8 cellular contexts compared by ENCODE assay signal in the genomic region with DNA sequence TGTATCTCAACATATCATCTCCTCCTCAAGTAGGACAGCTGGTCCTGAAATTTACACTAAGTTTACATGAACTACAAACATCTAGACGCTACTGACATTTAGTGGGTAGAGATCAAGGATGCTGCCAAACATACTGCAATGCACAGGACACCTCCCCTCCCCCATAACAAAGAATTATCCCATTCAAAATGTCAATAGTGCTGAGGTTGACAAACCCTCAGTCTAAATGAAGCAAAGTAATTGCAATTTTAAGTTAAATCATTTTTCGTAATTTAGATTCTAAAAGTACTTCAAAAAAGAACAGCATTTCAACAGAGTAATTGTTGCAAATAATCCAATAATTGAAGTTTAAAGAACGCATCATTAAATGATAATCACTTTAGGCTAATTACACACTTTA. TPM values are rescaled to one million over a fixed set of nuclear protein-coding genes. Genes with fewer than 3 reads are reported as not detected.
DNase-seq lines count a peak whose midpoint lies in the region; ATAC-seq, FAIRE-seq and TF ChIP-seq lines count a peak whose summit lies in the region.

No MANE protein-coding gene starts in this region.

- H3K27me3 Mint-ChIP-seq in activated CD4-positive, alpha-beta T cell treated with anti-CD3 and anti-CD28 coated beads, Interleukin-2, amount 10 ng/mL, durations not matched to agents 24 days and 14 days: peaks cover 8% of the 10 kb centered on the region
- H3K27me3 Mint-ChIP-seq in activated T-helper 2 cell treated with anti-CD3 and anti-CD28 coated beads, Interferon-gamma antibody, Interleukin-2, Interleukin-4, amounts not matched to agents 10 μg/mL and 5 μg/mL and 100 μg/mL, durations not matched to agents 14 hours and 24 hours and 36 hours (ENCODE audit: low read depth): peaks cover 3% of the 10 kb centered on the region

- no peak for ATAC-seq in HG02981 (IDR thresholded peaks at IDR 0.05; ENCODE audit: unreplicated experiment)

- TF ChIP-seq POLR2A in H54 (IDR thresholded peaks at IDR 0.05; ENCODE audit: low read depth, low read length): no peak

- H3K4me3 Mint-ChIP-seq in activated CD4-positive, alpha-beta T cell treated with anti-CD3 and anti-CD28 coated beads, Interleukin-2, amount 10 ng/mL, durations not matched to agents 24 days and 14 days: peak overlapping the region; percentile 99
- H3K4me3 Mint-ChIP-seq in activated T-helper 2 cell treated with anti-CD3 and anti-CD28 coated beads, Interferon-gamma antibody, Interleukin-2, Interleukin-4, amounts not matched to agents 10 μg/mL and 5 μg/mL and 100 μg/mL, durations not matched to agents 14 hours and 24 hours and 36 hours (ENCODE audit: low read depth): peak overlapping the region; percentile 93

- H3K4me1 ChIP-seq in subcutaneous abdominal adipose tissue (ENCODE audit: control insufficient read depth in 5 of 5, insufficient read depth in 5 of 5, low read length in 5 of 5): peaks cover 0 to 25% (median 20%) of the 10 kb centered on the region in 5 donors

- DNase-seq in activated CD4-positive, alpha-beta T cell treated with anti-CD3 and anti-CD28 coated beads, Interleukin-2, amount 10 ng/mL, durations not matched to agents 24 days and 14 days: no peak
- no peak for DNase-seq in activated CD4-positive, alpha-beta T cell treated with anti-CD3 and anti-CD28 coated beads, Interleukin-2, amount 50 U/mL, for 4 hours
- DNase-seq in activated T-helper 2 cell treated with anti-CD3 and anti-CD28 coated beads, Interferon-gamma antibody, Interleukin-2, Interleukin-4, amounts not matched to agents 10 μg/mL and 5 μg/mL and 100 μg/mL, durations not matched to agents 14 hours and 24 hours and 36 hours (ENCODE audit: low spot score): no peak
- DNase-seq in H54 (ENCODE audit: insufficient read length, low spot score) (no peak), NCI-H1436 (lab: John Stamatoyannopoulos, UW) (no peak)

- FAIRE-seq in H54 (lab: Jason Lieb, UNC): no peak

- H3K27me3 ChIP-seq in subcutaneous abdominal adipose tissue (ENCODE audit: control insufficient read depth in 5 of 5, insufficient read depth in 4 of 5, low read length in 5 of 5): no peaks in the 10 kb centered on the region

- peaks cover 0 to 14% (median 7%) of the 10 kb centered on the region in 5 donors for H3K36me3 ChIP-seq in subcutaneous abdominal adipose tissue (ENCODE audit: control insufficient read depth in 5 of 5, insufficient read depth in 5 of 5, low read length in 5 of 5)

- peaks cover 25% of the 10 kb centered on the region for H3K4me1 Mint-ChIP-seq in activated CD4-positive, alpha-beta T cell treated with anti-CD3 and anti-CD28 coated beads, Interleukin-2, amount 10 ng/mL, durations not matched to agents 24 days and 14 days
- H3K4me1 Mint-ChIP-seq in activated T-helper 2 cell treated with anti-CD3 and anti-CD28 coated beads, Interferon-gamma antibody, Interleukin-2, Interleukin-4, amounts not matched to agents 10 μg/mL and 5 μg/mL and 100 μg/mL, durations not matched to agents 14 hours and 24 hours and 36 hours (ENCODE audit: low read depth): peaks cover 24% of the 10 kb centered on the region

- H3K9me3 Mint-ChIP-seq in activated CD4-positive, alpha-beta T cell treated with anti-CD3 and anti-CD28 coated beads, Interleukin-2, amount 10 ng/mL, durations not matched to agents 24 days and 14 days: no peaks in the 10 kb centered on the region
- no peaks in the 10 kb centered on the region for H3K9me3 Mint-ChIP-seq in activated T-helper 2 cell treated with anti-CD3 and anti-CD28 coated beads, Interferon-gamma antibody, Interleukin-2, Interleukin-4, amounts not matched to agents 10 μg/mL and 5 μg/mL and 100 μg/mL, durations not matched to agents 14 hours and 24 hours and 36 hours

- peaks cover 13% of the 10 kb centered on the region for H3K36me3 Mint-ChIP-seq in activated CD4-positive, alpha-beta T cell treated with anti-CD3 and anti-CD28 coated beads, Interleukin-2, amount 10 ng/mL, durations not matched to agents 24 days and 14 days (ENCODE audit: low read depth)
- peaks cover 16% of the 10 kb centered on the region for H3K36me3 Mint-ChIP-seq in activated T-helper 2 cell treated with anti-CD3 and anti-CD28 coated beads, Interferon-gamma antibody, Interleukin-2, Interleukin-4, amounts not matched to agents 10 μg/mL and 5 μg/mL and 100 μg/mL, durations not matched to agents 14 hours and 24 hours and 36 hours (ENCODE audit: low read depth)

- peak overlapping the region; percentile 92 for H3K27ac ChIP-seq in subcutaneous abdominal adipose tissue (ENCODE audit: low read depth, low read length)

- H3K9ac ChIP-seq in subcutaneous abdominal adipose tissue (ENCODE audit: low read length in 5 of 5): peak overlapping the region in 3 of 5 donors; percentile 83 to 90 (median 89)

- H3K4me3 ChIP-seq in iPS-18c (ENCODE audit: insufficient read depth, low read depth, low read length): 0 out of 2 replicates have a peak overlapping the region, but pooled peaks have one; percentile 73
- H3K4me3 ChIP-seq in subcutaneous abdominal adipose tissue (ENCODE audit: low read depth in 1 of 5, low read length in 5 of 5): peak overlapping the region; percentile 82 to 99 (median 90)

- intact Hi-C loops in activated CD4-positive, alpha-beta T cell treated with anti-CD3 and anti-CD28 coated beads, Interleukin-2, amount 10 ng/mL, durations not matched to agents 24 days and 14 days (cut with micrococcal nuclease): no loop called here
- intact Hi-C loops in activated T-helper 2 cell treated with anti-CD3 and anti-CD28 coated beads, Interferon-gamma antibody, Interleukin-2, Interleukin-4, amounts not matched to agents 10 μg/mL and 5 μg/mL and 100 μg/mL, durations not matched to agents 14 hours and 24 hours and 36 hours (cut with micrococcal nuclease): loop anchor here (5.0 to 10.0 kb wide), 2 partner anchors 260 to 762 kb away; a partner anchor contains a TSS

- H3K9me3 ChIP-seq in iPS-18c (ENCODE audit: control insufficient read depth, insufficient read depth, low read length) (no peaks in the 10 kb centered on the region), subcutaneous abdominal adipose tissue (ENCODE audit: control insufficient read depth in 5 of 5, low read length in 5 of 5) (no peaks in the 10 kb centered on the region)

- H3K27ac Mint-ChIP-seq in activated CD4-positive, alpha-beta T cell treated with anti-CD3 and anti-CD28 coated beads, Interleukin-2, amount 10 ng/mL, durations not matched to agents 24 days and 14 days: peak overlapping the region; percentile 97
- peak overlapping the region; percentile 93 for H3K27ac Mint-ChIP-seq in activated T-helper 2 cell treated with anti-CD3 and anti-CD28 coated beads, Interferon-gamma antibody, Interleukin-2, Interleukin-4, amounts not matched to agents 10 μg/mL and 5 μg/mL and 100 μg/mL, durations not matched to agents 14 hours and 24 hours and 36 hours

RNA-seq across cellular contexts. Expression of a gene that starts 1.2 kb away (rescaled TPM):
- 8.1 TPM in 2 replicates for total RNA-seq in activated CD4-positive, alpha-beta T cell treated with anti-CD3 and anti-CD28 coated beads, Interleukin-2, amount 10 ng/mL, durations not matched to agents 24 days and 14 days
- total RNA-seq in activated T-helper 2 cell treated with anti-CD3 and anti-CD28 coated beads, Interferon-gamma antibody, Interleukin-2, Interleukin-4, amounts not matched to agents 10 μg/mL and 5 μg/mL and 100 μg/mL, durations not matched to agents 14 hours and 24 hours and 36 hours: 8.4 and 8.9 TPM in 2 replicates

RNA-seq across cellular contexts. Expression of a gene that starts 49.1 kb away (rescaled TPM):
- 7.4 and 8.3 TPM in 2 replicates for total RNA-seq in activated CD4-positive, alpha-beta T cell treated with anti-CD3 and anti-CD28 coated beads, Interleukin-2, amount 10 ng/mL, durations not matched to agents 24 days and 14 days
- total RNA-seq in activated T-helper 2 cell treated with anti-CD3 and anti-CD28 coated beads, Interferon-gamma antibody, Interleukin-2, Interleukin-4, amounts not matched to agents 10 μg/mL and 5 μg/mL and 100 μg/mL, durations not matched to agents 14 hours and 24 hours and 36 hours: 18.5 TPM in 2 replicates
